ENCODE assay signal across 7 cellular contexts in the genomic region with DNA sequence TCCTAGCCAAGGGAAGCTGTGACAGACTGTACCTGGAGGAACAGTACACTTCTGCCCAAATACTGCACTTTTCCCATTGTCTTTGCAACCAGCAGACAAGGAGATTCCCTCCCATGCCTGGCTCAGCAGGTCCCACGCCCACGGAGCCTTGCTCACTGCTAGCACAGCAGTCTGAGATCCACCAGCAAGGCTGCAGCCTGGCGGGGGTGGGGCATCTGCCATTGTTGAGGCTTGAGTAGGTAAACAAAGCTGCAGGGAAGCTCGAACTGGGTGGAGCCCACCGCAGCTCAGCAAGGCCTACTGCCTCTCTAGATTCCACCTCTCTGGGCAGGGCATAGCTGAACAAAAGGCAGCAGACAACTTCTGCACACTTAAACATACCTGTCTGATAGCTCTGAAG.
DNase-seq lines count a peak whose midpoint lies in the region; ATAC-seq, FAIRE-seq and TF ChIP-seq lines count a peak whose summit lies in the region.
"Not testable (repeated sequence)": the region's sequence is repeated elsewhere in the genome, so short reads cannot be mapped to it uniquely, and the experiment has no call there.

No MANE protein-coding gene starts in this region.

- not testable (repeated sequence) for H3K27me3 ChIP-seq in endodermal cell (ENCODE audit: control insufficient read depth, insufficient read depth, low read length, poor library complexity, severe bottlenecking); HepG2 (ENCODE audit: control insufficient read depth in 1 of 2, insufficient read depth in 2 of 2, low read length in 2 of 2); stomach

- in situ Hi-C loops in HepG2 (cut with HindIII; ENCODE audit: extremely low pct_ligation_motif_present, low pct_unique_long_range_greater_than_20kb), result not testable (repeated sequence)

- not testable (repeated sequence) for H3K9me3 ChIP-seq in endodermal cell (ENCODE audit: control insufficient read depth, low read length); HepG2 (ENCODE audit: low read length); stomach

- TF ChIP-seq RAD21 in HepG2 (CRISPR knock-in tag; IDR thresholded peaks at IDR 0.05), result not testable (repeated sequence)

- H3K9ac ChIP-seq in endodermal cell (ENCODE audit: extremely low read depth, low read length, poor library complexity, severe bottlenecking); HepG2 (ENCODE audit: insufficient read depth, low read depth, low read length): not testable (repeated sequence)

- not testable (repeated sequence) for BruUV-seq in HepG2 (replicated peaks; lab: Mats Ljungman, UMichigan)

- DNase-seq in ELF-1 (ENCODE audit: low read depth, low spot score) (peak; percentile 65), NCI-H1436 treated with DMSO at 0.1 percent for 48 hours (lab: John Stamatoyannopoulos, UW) (peak; percentile 5), NCI-H510A (lab: John Stamatoyannopoulos, UW) (peak; percentile 7), endodermal cell (peak; percentile 78), HepG2 (ENCODE audit: low spot score) (peak; percentile 16), stomach (peak; percentile 35)
- DNase-seq in RWPE1 (ENCODE audit: low spot score), result not testable (repeated sequence)

- not testable (repeated sequence) for TF ChIP-seq CTCF in RWPE1 (conservative IDR thresholded peaks at IDR 0.05; ENCODE audit: low read depth); endodermal cell (conservative IDR thresholded peaks at IDR 0.05); HepG2 (CRISPR knock-in tag; IDR thresholded peaks at IDR 0.05); stomach (IDR thresholded peaks at IDR 0.05)

- H3K79me2 ChIP-seq in HepG2 (ENCODE audit: insufficient read depth, low read length), result not testable (repeated sequence)

- ATAC-seq in HepG2, result peak; percentile 48

- WGBS in endodermal cell (ENCODE audit: insufficient coverage in 1 of 2, insufficient read length in 1 of 2), 2 experiments, result 54% methylated on average over 5 of the region's 5 CpGs; no CpG with 5 or more reads in 1 of the 2 experiments
- 13% methylated on average over 5 of the region's 5 CpGs for WGBS in HepG2 (ENCODE audit: low lambda C conversion rate)
- WGBS in stomach, 5 donors, result 36 to 51% (median 38%) methylated on average over 4 to 5 of the region's 5 CpGs

- 0 out of 2 replicates have a peak overlapping the region, but pooled peaks have one; percentile 10 for H3K27ac ChIP-seq in RWPE1
- H3K27ac ChIP-seq in endodermal cell (ENCODE audit: low read depth, low read length); HepG2 (ENCODE audit: extremely low read length, insufficient read depth, low read length); stomach: not testable (repeated sequence)

- peaks cover 24% of the 10 kb centered on the region for H3K4me1 Mint-ChIP-seq in endodermal cell

- not testable (repeated sequence) for H3K36me3 Mint-ChIP-seq in endodermal cell (ENCODE audit: low read depth)

- not testable (repeated sequence) for H3K36me3 ChIP-seq in endodermal cell (ENCODE audit: control insufficient read depth, insufficient read depth, low read length); HepG2 (replicated peaks in 1 of 2; ENCODE audit: control insufficient read depth in 1 of 2, insufficient read depth in 2 of 2, low read length in 2 of 2); stomach

- not testable (repeated sequence) for H4K20me1 ChIP-seq in HepG2 (ENCODE audit: insufficient read depth, low read length)

- not testable (repeated sequence) for H2AFZ ChIP-seq in HepG2 (ENCODE audit: low read length)

- POLR2A ChIA-PET in RWPE1 (lab: Yijun Ruan, JAX; ENCODE audit: low non-redundant PET); HepG2 (lab: Yijun Ruan, JAX): not testable (repeated sequence)

- H3K4me2 ChIP-seq in HepG2 (ENCODE audit: low read depth, low read length), result not testable (repeated sequence)

- not testable (repeated sequence) for H3K27me3 Mint-ChIP-seq in endodermal cell (ENCODE audit: insufficient read depth)

- H3K9me3 Mint-ChIP-seq in endodermal cell, result peaks cover 20% of the 10 kb centered on the region

- H3K4me1 ChIP-seq in endodermal cell (ENCODE audit: control insufficient read depth, insufficient read depth, low read length); HepG2 (ENCODE audit: insufficient read depth, low read length); stomach: not testable (repeated sequence)

- FAIRE-seq in HepG2 (lab: Jason Lieb, UNC), result not testable (repeated sequence)

- not testable (repeated sequence) for TF ChIP-seq EP300 in HepG2 (IDR thresholded peaks at IDR 0.05; ENCODE audit: low read depth in 2 of 2, low read length in 2 of 2); HepG2 (CRISPR knock-in tag; IDR thresholded peaks at IDR 0.05; ENCODE audit: borderline replicate concordance); stomach (IDR thresholded peaks at IDR 0.05)

- H3K27ac Mint-ChIP-seq in endodermal cell, result not testable (repeated sequence)

- CTCF ChIA-PET in RWPE1 (lab: Yijun Ruan, JAX); HepG2 (lab: Yijun Ruan, JAX; ENCODE audit: low intra/inter-chr PET ratio, low total read pairs): not testable (repeated sequence)

- not testable (repeated sequence) for H3K4me3 Mint-ChIP-seq in endodermal cell

- not testable (repeated sequence) for H3K4me3 ChIP-seq in endodermal cell (ENCODE audit: low read length); HepG2 (replicated peaks in 1 of 3; ENCODE audit: insufficient read depth in 1 of 3, low read depth in 2 of 3, low read length in 3 of 3); stomach

- intact Hi-C loops in HepG2 (cut with micrococcal nuclease; ENCODE audit: unreplicated experiment); stomach (cut with DNase I; ENCODE audit: low total_unique reads): not testable (repeated sequence)

- not testable (repeated sequence) for TF ChIP-seq POLR2A in HepG2 (IDR thresholded peaks at IDR 0.05; ENCODE audit: insufficient read depth in 1 of 2, low read depth in 2 of 2, low read length in 2 of 2); stomach (IDR thresholded peaks at IDR 0.05)

TF ChIP-seq in HepG2, 621 proteins besides CTCF, POLR2A, EP300 and RAD21:
- TF ChIP-seq FOXA1, SOX6 (IDR thresholded peaks at IDR 0.05): not testable (repeated sequence)
- TF ChIP-seq FOXA1 (CRISPR knock-in tag; IDR thresholded peaks at IDR 0.05) (0 out of 2 replicates have a peak, but pooled peaks have one; percentile 30), SOX6 (CRISPR knock-in tag; IDR thresholded peaks at IDR 0.05) (0 out of 2 replicates have a peak, but pooled peaks have one; percentile 21)
